ENCODE assay signal across 7 cellular contexts in genomic region chr2:137718786-137719185, GRCh38.
"Had no signal": no experiment of that assay in that cellular context is flagged by ENCODE, and none has a peak within 500 bp of the region (broad histone marks: within the 10 kb centered on the region; RNA-seq: fewer than 3 reads in every experiment).

No MANE protein-coding gene starts in this region.

- H3K4me2 ChIP-seq: KMS-11 had no signal

- FAIRE-seq: HTR-8/SVneo, K562 had no signal

- H3K27ac ChIP-seq: HL-60, KMS-11 had no signal

- DNase-seq: IMR-90, KBM-7, KG1 had no signal

- H3K4me3 ChIP-seq: K562 had no signal

- H3K9ac ChIP-seq: KMS-11 had no signal

- ATAC-seq: K562 had no signal
